22 cellular contexts compared by ENCODE assay signal in genomic region chr6:144471986-144472385, GRCh38.
DNase-seq lines count a peak whose midpoint lies in the region; ATAC-seq, FAIRE-seq and TF ChIP-seq lines count a peak whose summit lies in the region.
"Had no signal": no experiment of that assay in that cellular context is flagged by ENCODE, and none has a peak within 500 bp of the region (broad histone marks: within the 10 kb centered on the region; RNA-seq: fewer than 3 reads in every experiment).

No MANE protein-coding gene starts in this region.

- no peak overlapping the region for H3K4me3 ChIP-seq in AG04449 (ENCODE audit: low read depth, low read length)
- H3K4me3 ChIP-seq in mesenchymal stem cell (ENCODE audit: insufficient read depth in 1 of 2, low read depth in 1 of 2, low read length in 2 of 2): no peak overlapping the region
- H3K4me3 ChIP-seq: GM23248, Peyer's patch had no signal

- no peak overlapping the region for H2AK5ac ChIP-seq in mesenchymal stem cell (ENCODE audit: low read length, severe bottlenecking)

- H3K4me1 ChIP-seq in mesenchymal stem cell (ENCODE audit: control insufficient read depth, insufficient read depth, low read depth, low read length): peaks cover 2% of the 10 kb centered on the region
- H3K4me1 ChIP-seq: Peyer's patch had no signal

- FAIRE-seq in HTR-8/SVneo (lab: Jason Lieb, UNC): no peak
- FAIRE-seq: A204.1, GM12892 had no signal

- peak overlapping the region; percentile 88 for H3K27ac Mint-ChIP-seq in central memory CD8-positive, alpha-beta T cell (ENCODE audit: low read depth)

- no peak overlapping the region for H2AFZ ChIP-seq in mesenchymal stem cell (ENCODE audit: low read depth, low read length)
- H2AFZ ChIP-seq: GM23248 had no signal

- no peak overlapping the region for H4K8ac ChIP-seq in mesenchymal stem cell (ENCODE audit: low read length)

- no peak overlapping the region for H3K4me3 Mint-ChIP-seq in central memory CD8-positive, alpha-beta T cell
- H3K4me3 Mint-ChIP-seq: CD14-positive monocyte had no signal

- no peak overlapping the region for H3K9ac ChIP-seq in mesenchymal stem cell (ENCODE audit: low read length)
- H3K9ac ChIP-seq: GM23248 had no signal

- no peak for TF ChIP-seq CTCF in AG04449 (IDR thresholded peaks at IDR 0.05; ENCODE audit: insufficient read depth, low read length, missing control alignments)

- H3K79me1 ChIP-seq in mesenchymal stem cell (replicated peaks; ENCODE audit: low read length, poor library complexity, severe bottlenecking): peaks cover 28% of the 10 kb centered on the region

- H3K9me3 Mint-ChIP-seq in central memory CD8-positive, alpha-beta T cell: no peaks in the 10 kb centered on the region

- ATAC-seq in central memory CD8-positive, alpha-beta T cell (replicated peaks; ENCODE audit: extremely low read depth, poor library complexity, severe bottlenecking): no peak
- ATAC-seq in HG02981 (IDR thresholded peaks at IDR 0.05; ENCODE audit: unreplicated experiment) (no peak), GM18868 (IDR thresholded peaks at IDR 0.05; ENCODE audit: unreplicated experiment) (no peak)

- 55% methylated on average over 2 of the region's 3 CpGs for WGBS in mesenchymal stem cell

- H3K27me3 Mint-ChIP-seq in central memory CD8-positive, alpha-beta T cell: no peaks in the 10 kb centered on the region

- peaks cover 15 to 66% of the 10 kb centered on the region in 2 experiments for H3K36me3 ChIP-seq in mesenchymal stem cell (ENCODE audit: control insufficient read depth in 1 of 2, insufficient read depth in 2 of 2, low read depth in 1 of 2, low read length in 2 of 2)

- no peak overlapping the region for H3K4ac ChIP-seq in mesenchymal stem cell (ENCODE audit: low read depth in 1 of 2, low read length in 2 of 2)

- H3K9me3 ChIP-seq in mesenchymal stem cell (ENCODE audit: control insufficient read depth, low read length): no peaks in the 10 kb centered on the region
- H3K9me3 ChIP-seq: Peyer's patch had no signal

- no peak overlapping the region for H3K4me2 ChIP-seq in mesenchymal stem cell (ENCODE audit: low read length, poor library complexity, severe bottlenecking)

- H3K4me1 Mint-ChIP-seq in central memory CD8-positive, alpha-beta T cell: peaks cover 43% of the 10 kb centered on the region

- H2BK120ac ChIP-seq in mesenchymal stem cell (ENCODE audit: low read depth, low read length): no peak overlapping the region

- H3K23ac ChIP-seq in mesenchymal stem cell (ENCODE audit: low read length in 2 of 2): no peak overlapping the region

- H3K27me3 ChIP-seq in mesenchymal stem cell (ENCODE audit: control insufficient read depth in 1 of 2, insufficient read depth in 1 of 2, low read length in 2 of 2): no peaks in the 10 kb centered on the region
- H3K27me3 ChIP-seq: Peyer's patch had no signal

- DNase-seq in AG04449 (ENCODE audit: low read depth, low spot score) (peak; percentile 68), EL (peak; percentile 15), mesenchymal stem cell (peak; percentile 64), NCI-H1417 (lab: John Stamatoyannopoulos, UW) (no peak), HTR-8/SVneo (ENCODE audit: insufficient read length, low spot score) (no peak)
- DNase-seq in central memory CD8-positive, alpha-beta T cell (ENCODE audit: low spot score in 2 of 2): no peak
- DNase-seq: DMS79, GDM1, GM23248, KG1, NCI-H1092, NCI-H1694 treated with DMSO at 0.1 percent for 48 hours, NCI-H446, NCI-H774, Peyer's patch, SHP77 had no signal

- peaks cover 40% of the 10 kb centered on the region for H3K36me3 Mint-ChIP-seq in central memory CD8-positive, alpha-beta T cell (ENCODE audit: insufficient read depth)

- H3K27ac ChIP-seq in mesenchymal stem cell (ENCODE audit: low read length, poor library complexity, severe bottlenecking): no peak overlapping the region
- H3K27ac ChIP-seq: GM23248, HL-60, Peyer's patch had no signal

- H2BK12ac ChIP-seq in mesenchymal stem cell (ENCODE audit: low read length in 2 of 2): no peak overlapping the region

- no peak overlapping the region for H3K14ac ChIP-seq in mesenchymal stem cell (ENCODE audit: low read length in 2 of 2)

- H2BK15ac ChIP-seq in mesenchymal stem cell (ENCODE audit: low read depth, poor library complexity, severe bottlenecking): no peak overlapping the region

- H3K18ac ChIP-seq in mesenchymal stem cell (ENCODE audit: low read depth in 1 of 2, low read length in 2 of 2): no peak overlapping the region

- CTCF ChIA-PET in AG04449 (lab: Yijun Ruan, JAX): interaction anchor here (2.3 kb wide), 1 partner anchor 10 kb away, joined by 11 read pairs; no protein-coding TSS in a partner anchor

- POLR2A ChIA-PET in AG04449 (lab: Yijun Ruan, JAX): no interaction called here

- H4K91ac ChIP-seq in mesenchymal stem cell (ENCODE audit: low read length): no peak overlapping the region

- H2BK5ac ChIP-seq in mesenchymal stem cell (ENCODE audit: low read depth, low read length, poor library complexity, severe bottlenecking): no peak overlapping the region

Comparison
In these comparisons a context has a peak if more than half of its experiments do, and no peak if none do; other contexts are left out.
1. DNase-seq: peak in AG04449 (single experiment), EL (single experiment) and mesenchymal stem cell (single experiment); none in central memory CD8-positive, alpha-beta T cell (0 of 2), NCI-H1417 (0 of 3) and HTR-8/SVneo (single experiment).